In genomic region chr9:17236147-17236546, GRCh38 we compare ENCODE assay signal across 24 cellular contexts.
DNase-seq lines count a peak whose midpoint lies in the region; ATAC-seq, FAIRE-seq and TF ChIP-seq lines count a peak whose summit lies in the region.
"Had no signal": no experiment of that assay in that cellular context is flagged by ENCODE, and none has a peak within 500 bp of the region (broad histone marks: within the 10 kb centered on the region; RNA-seq: fewer than 3 reads in every experiment).

No MANE protein-coding gene starts in this region.

- no peak for ATAC-seq in HG02763 (IDR thresholded peaks at IDR 0.05; ENCODE audit: unreplicated experiment)
- ATAC-seq: GM12878, GM23338, Right ventricle myocardium inferior, SK-N-SH treated with all-trans-retinoic acid at 6 μM for 48 hours had no signal

- TF ChIP-seq POLR2A in breast epithelium (IDR thresholded peaks at IDR 0.05), result no peak

- no peaks in the 10 kb centered on the region for H3K27me3 ChIP-seq in breast epithelium
- H3K27me3 ChIP-seq: SJCRH30 had no signal

- intact Hi-C loops in breast epithelium (cut with DNase I; ENCODE audit: low total_unique reads), result no loop called here

- DNase-seq in NCI-H1417 (lab: John Stamatoyannopoulos, UW) (peak in 2 of 3 experiments; percentile 28 to 71), NCI-H1417 treated with DMSO at 0.1 percent for 48 hours (lab: John Stamatoyannopoulos, UW) (no peak), NCI-H69 (lab: John Stamatoyannopoulos, UW) (peak; percentile 50), breast epithelium (ENCODE audit: low spot score in 2 of 2) (no peak), DMS 273 (lab: John Stamatoyannopoulos, UW; ENCODE audit: unreplicated experiment) (no peak)
- DNase-seq: DMS79, EL, GDM1, H9, KBM-7, MM.1S, NCI-H1436 treated with DMSO at 0.1 percent for 48 hours, NCI-H2029 treated with DMSO at 0.1 percent for 48 hours, NCI-H2227 treated with DMSO at 0.1 percent for 48 hours, NCI-H526 treated with DMSO at 0.1 percent for 48 hours, PC-9, SJCRH30 had no signal

- peaks cover 0 to 2% of the 10 kb centered on the region in 2 donors for H3K9me3 ChIP-seq in breast epithelium
- H3K9me3 ChIP-seq: SJCRH30 had no signal

- peak; percentile 83 for FAIRE-seq in endometrium (lab: Jason Lieb, UNC)
- FAIRE-seq: GM12878, HTR-8/SVneo had no signal

- H3K4me1 ChIP-seq in breast epithelium, result no peaks in the 10 kb centered on the region
- H3K4me1 ChIP-seq: SJCRH30 had no signal

- no peak for TF ChIP-seq CTCF in breast epithelium (IDR thresholded peaks at IDR 0.05)

- no peaks in the 10 kb centered on the region for H3K36me3 ChIP-seq in breast epithelium
- H3K36me3 ChIP-seq: SJCRH30 had no signal

- no peak overlapping the region for H3K27ac ChIP-seq in breast epithelium
- H3K27ac ChIP-seq: PC-9, SJCRH30 had no signal

- H3K4me3 ChIP-seq in breast epithelium, result no peak overlapping the region
- H3K4me3 ChIP-seq: GM12878, GM23338, PC-9, SJCRH30 had no signal

Comparison
In these comparisons a context has a peak if more than half of its experiments do, and no peak if none do; other contexts are left out.
1. DNase-seq: peak in NCI-H1417 (2 of 3) and NCI-H69 (single experiment); none in NCI-H1417 treated with DMSO at 0.1 percent for 48 hours (single experiment), breast epithelium (0 of 2) and DMS 273 (single experiment).